Comparison of ENCODE assay signal across 27 cellular contexts in the genomic region with DNA sequence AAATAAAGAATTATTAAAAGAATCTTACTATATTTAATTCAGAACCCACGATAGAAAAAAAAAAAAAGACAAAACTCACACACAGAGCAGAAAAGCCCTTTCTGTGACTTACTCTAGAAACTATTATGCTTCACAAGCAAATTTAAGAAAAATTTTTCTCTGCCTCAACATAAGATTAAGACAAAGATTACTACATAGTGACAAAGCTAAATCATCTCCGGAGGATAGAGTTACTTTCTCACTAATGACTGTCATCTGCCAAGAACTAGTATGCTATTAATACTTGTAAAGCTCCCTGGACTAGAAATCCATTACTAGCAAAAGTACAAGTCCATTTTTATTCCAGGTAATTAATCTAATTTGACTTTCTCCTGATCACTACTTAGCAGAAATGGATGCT. TPM values are rescaled to one million over a fixed set of nuclear protein-coding genes. Genes with fewer than 3 reads are reported as not detected.
"Had no signal": no experiment of that assay in that cellular context is flagged by ENCODE, and none has a peak within 500 bp of the region (broad histone marks: within the 10 kb centered on the region; RNA-seq: fewer than 3 reads in every experiment).

No MANE protein-coding gene starts in this region.

- H3K27me3 ChIP-seq: breast epithelium, esophagus squamous epithelium, gastrocnemius medialis, hepatocyte, vagina had no signal

- H3K36me3 ChIP-seq: breast epithelium, esophagus squamous epithelium, gastrocnemius medialis, left ventricle myocardium inferior, thoracic aorta, vagina had no signal

- H3K79me2 ChIP-seq: hepatocyte had no signal

- H3K4me3 ChIP-seq: breast epithelium, esophagus squamous epithelium, gastrocnemius medialis, hepatocyte, left ventricle myocardium inferior, thoracic aorta, vagina had no signal

- DNase-seq: activated CD4-positive, alpha-beta memory T cell treated with anti-CD3 and anti-CD28 coated beads, Interleukin-2, amount 10 ng/mL, durations not matched to agents 7 days and 5 days; activated CD4-positive, alpha-beta T cell treated with anti-CD3 and anti-CD28 coated beads for 1 hour; activated CD4-positive, alpha-beta T cell treated with anti-CD3 and anti-CD28 coated beads, Interleukin-2, amount 10 ng/mL, durations not matched to agents 7 days and 5 days; activated naive CD4-positive, alpha-beta T cell; activated T-cell treated with anti-CD3 and anti-CD28 coated beads, Interleukin-2, amount 50 U/mL, for 4 hours; central memory CD4-positive, alpha-beta T cell; esophagus squamous epithelium; gastrocnemius medialis; glutamatergic neuron; islet precursor cell; left ventricle myocardium inferior; mammary epithelial cell; naive B cell; nucleus accumbens; right cardiac atrium; stimulated activated CD4-positive, alpha-beta T cell treated with anti-CD3 and anti-CD28 coated beads, Interleukin-12 subunit alpha, Interleukin-12 subunit beta, amount 100 ng/mL, for 4 hours; stimulated activated CD4-positive, alpha-beta T cell treated with anti-CD3 and anti-CD28 coated beads, Interleukin-4, amount 100 ng/mL, for 24 hours; T-helper 2 cell had no signal

- H3K27ac ChIP-seq: breast epithelium, hepatocyte, left ventricle myocardium inferior, thoracic aorta, vagina had no signal

- H3K4me2 ChIP-seq: hepatocyte had no signal

- H2AFZ ChIP-seq: hepatocyte had no signal

- H3K9me3 ChIP-seq: breast epithelium, esophagus squamous epithelium, gastrocnemius medialis, left ventricle myocardium inferior, thoracic aorta, vagina had no signal

- ATAC-seq: activated naive CD4-positive, alpha-beta T cell treated with anti-CD3 and anti-CD28 coated beads, Interleukin-2, amount 50 U/mL, for 72 hours; activated T-cell treated with anti-CD3 and anti-CD28 coated beads, Interleukin-2, amount 50 U/mL, for 4 hours; gastrocnemius medialis; right cardiac atrium; stimulated activated effector memory CD8-positive, alpha-beta T cell treated with anti-CD3 and anti-CD28 coated beads, Interleukin-12 subunit alpha, Interleukin-12 subunit beta, amount 100 ng/mL, for 72 hours; WTC11 had no signal

- H3K4me1 ChIP-seq: breast epithelium, esophagus squamous epithelium, gastrocnemius medialis, left ventricle myocardium inferior, vagina had no signal

RNA-seq across cellular contexts. Expression of a gene that starts 26.0 kb away (rescaled TPM):
- total RNA-seq: activated T-cell treated with anti-CD3 and anti-CD28 coated beads, Interleukin-2, amount 50 U/mL, for 4 hours; activated T-helper 2 cell treated with anti-CD3 and anti-CD28 coated beads, Interferon-gamma antibody, Interleukin-2, Interleukin-4, amounts not matched to agents 10 μg/mL and 5 μg/mL and 100 μg/mL, durations not matched to agents 14 hours and 24 hours and 36 hours; left ventricle myocardium inferior; pulmonary artery endothelial cell had no signal
- polyA plus RNA-seq: mammary epithelial cell had no signal
